In the genomic region with DNA sequence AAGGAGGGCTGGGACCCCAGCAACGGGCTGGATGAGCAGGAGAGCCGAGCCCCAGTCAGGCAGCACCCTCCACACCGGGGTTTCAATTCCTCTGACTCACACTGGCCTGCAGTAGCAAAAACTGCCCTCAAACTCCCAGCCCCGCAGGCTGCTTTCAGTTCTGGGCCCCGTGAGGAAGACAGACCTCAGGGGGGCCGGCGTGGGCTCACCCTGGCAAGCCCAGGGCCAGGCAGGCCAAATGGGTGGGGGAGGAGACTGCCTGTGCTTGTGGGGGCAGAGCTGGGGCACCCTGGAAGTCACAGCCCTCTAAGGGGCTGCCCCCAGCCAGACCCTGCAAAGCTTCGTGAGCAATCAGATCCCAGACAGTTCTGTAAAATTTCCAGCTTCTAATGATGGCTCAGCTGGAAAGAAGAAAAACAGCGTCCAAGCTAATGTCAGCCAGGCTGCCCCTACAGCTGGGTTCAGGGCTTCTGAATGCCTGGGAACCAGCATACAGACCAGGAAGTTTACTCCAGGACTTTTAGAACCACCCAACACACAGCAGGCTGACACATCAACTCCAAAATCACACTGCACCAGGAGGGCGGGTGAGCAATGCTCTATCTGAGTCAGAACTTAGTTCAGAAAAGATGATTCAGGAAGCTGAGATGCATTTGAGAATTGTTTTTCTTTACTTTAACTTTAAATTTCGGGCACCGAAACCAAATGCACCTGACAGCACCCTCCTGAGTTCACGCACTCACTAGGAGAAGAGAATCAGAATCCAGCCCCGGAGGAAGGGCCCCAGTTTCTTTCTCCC, we compare ENCODE assay signal across 8 cellular contexts. TPM values are rescaled to one million over a fixed set of nuclear protein-coding genes. Genes with fewer than 3 reads are reported as not detected.
DNase-seq lines count a peak whose midpoint lies in the region; ATAC-seq and TF ChIP-seq lines count a peak whose summit lies in the region.

No MANE protein-coding gene starts in this region.

- H3K4me1 Mint-ChIP-seq in CD14-positive monocyte (peaks cover 46% of the 10 kb centered on the region), natural killer cell (peaks cover 44 to 47% of the 10 kb centered on the region in 2 donors)
- H3K4me1 Mint-ChIP-seq in activated CD8-positive, alpha-beta memory T cell treated with anti-CD3 and anti-CD28 coated beads, Interleukin-2, amount 10 ng/mL, durations not matched to agents 7 days and 5 days: peaks cover 82% of the 10 kb centered on the region

- CTCF ChIA-PET in activated CD8-positive, alpha-beta memory T cell treated with anti-CD3 and anti-CD28 coated beads, Interleukin-2, amount 10 ng/mL, durations not matched to agents 7 days and 5 days (lab: Charles Lee): interaction anchor here (0.8 to 1.8 kb wide), 7 partner anchors 14 to 164 kb away, joined by 3 to 10 read pairs (median 3); a partner anchor contains a TSS

- no peak overlapping the region for H3K4me3 Mint-ChIP-seq in CD14-positive monocyte
- peak overlapping the region; percentile 55 for H3K4me3 Mint-ChIP-seq in activated CD8-positive, alpha-beta memory T cell treated with anti-CD3 and anti-CD28 coated beads, Interleukin-2, amount 10 ng/mL, durations not matched to agents 7 days and 5 days
- H3K4me3 Mint-ChIP-seq in natural killer cell: no peak overlapping the region

- TF ChIP-seq CTCF in CD14-positive monocyte (IDR thresholded peaks at IDR 0.05) (no peak), natural killer cell (IDR thresholded peaks at IDR 0.05) (no peak)

- TF ChIP-seq POLR2A in GM19193 (IDR thresholded peaks at IDR 0.05; ENCODE audit: extremely low read depth, insufficient read depth, insufficient read length): peak; percentile 42

- peak; percentile 51 for ATAC-seq in HG03159 (IDR thresholded peaks at IDR 0.05; ENCODE audit: unreplicated experiment)
- ATAC-seq in activated CD8-positive, alpha-beta memory T cell treated with anti-CD3 and anti-CD28 coated beads, Interleukin-2, amount 10 ng/mL, durations not matched to agents 7 days and 5 days: peak; percentile 86
- ATAC-seq in natural killer cell: peak in 1 of 3 donors; percentile 62

- intact Hi-C loops in CD14-positive monocyte (cut with micrococcal nuclease) (loop anchor here in 1 of 2 donors (1.0 kb wide), 1 partner anchor 10 kb away; no protein-coding TSS in a partner anchor), natural killer cell (cut with micrococcal nuclease) (no loop called here)

- peak; percentile 81 for DNase-seq in CD14-positive monocyte (ENCODE audit: low spot score)
- peak; percentile 85 for DNase-seq in activated CD8-positive, alpha-beta memory T cell treated with anti-CD3 and anti-CD28 coated beads, Interleukin-2, amount 10 ng/mL, durations not matched to agents 7 days and 5 days
- no peak for DNase-seq in natural killer cell
- DNase-seq in epidermal melanocyte (ENCODE audit: insufficient read length, low spot score): no peak
- DNase-seq in SIG-M5 (lab: John Stamatoyannopoulos, UW): no peak
- no peak for DNase-seq in medulla oblongata (ENCODE audit: extremely low spot score)

- H3K27ac Mint-ChIP-seq in CD14-positive monocyte (peak overlapping the region; percentile 57 to 96 (median 88)), natural killer cell (peak overlapping the region; percentile 60 to 97)
- H3K27ac Mint-ChIP-seq in activated CD8-positive, alpha-beta memory T cell treated with anti-CD3 and anti-CD28 coated beads, Interleukin-2, amount 10 ng/mL, durations not matched to agents 7 days and 5 days: peak overlapping the region; percentile 91

- H3K27me3 Mint-ChIP-seq in CD14-positive monocyte (ENCODE audit: low read depth in 3 of 3): peaks cover 0 to 2% (median 0%) of the 10 kb centered on the region in 3 donors
- no peaks in the 10 kb centered on the region for H3K27me3 Mint-ChIP-seq in activated CD8-positive, alpha-beta memory T cell treated with anti-CD3 and anti-CD28 coated beads, Interleukin-2, amount 10 ng/mL, durations not matched to agents 7 days and 5 days
- H3K27me3 Mint-ChIP-seq in natural killer cell (ENCODE audit: low read depth in 2 of 2): no peaks in the 10 kb centered on the region

- H3K9me3 Mint-ChIP-seq in CD14-positive monocyte (peaks cover 0 to 3% (median 0%) of the 10 kb centered on the region in 7 donors), natural killer cell (no peaks in the 10 kb centered on the region)
- H3K9me3 Mint-ChIP-seq in activated CD8-positive, alpha-beta memory T cell treated with anti-CD3 and anti-CD28 coated beads, Interleukin-2, amount 10 ng/mL, durations not matched to agents 7 days and 5 days (ENCODE audit: low read depth): no peaks in the 10 kb centered on the region

- peaks cover 74 to 96% of the 10 kb centered on the region in 2 donors for H3K36me3 Mint-ChIP-seq in CD14-positive monocyte
- H3K36me3 Mint-ChIP-seq in activated CD8-positive, alpha-beta memory T cell treated with anti-CD3 and anti-CD28 coated beads, Interleukin-2, amount 10 ng/mL, durations not matched to agents 7 days and 5 days: peaks cover 48% of the 10 kb centered on the region
- no peaks in the 10 kb centered on the region for H3K36me3 Mint-ChIP-seq in natural killer cell

RNA-seq across cellular contexts. Expression of a gene that starts 34.7 kb away (rescaled TPM):
- 10 to 100 TPM; 34.1 to 34.8 TPM for polyA plus RNA-seq in CD14-positive monocyte
- 10 to 100 TPM; 83.8 to 85.3 TPM for total RNA-seq in activated CD8-positive, alpha-beta memory T cell treated with anti-CD3 and anti-CD28 coated beads, Interleukin-2, amount 10 ng/mL, durations not matched to agents 7 days and 5 days
- total RNA-seq in natural killer cell: 100 to 1,000 TPM; 196 to 302 (median 252) TPM

RNA-seq across cellular contexts. Expression of a gene that starts 43.8 kb away (rescaled TPM):
- not detected for polyA plus RNA-seq in CD14-positive monocyte
- total RNA-seq in activated CD8-positive, alpha-beta memory T cell treated with anti-CD3 and anti-CD28 coated beads, Interleukin-2, amount 10 ng/mL, durations not matched to agents 7 days and 5 days: under 1 TPM; 0.07 to 0.23 TPM
- not detected for total RNA-seq in natural killer cell

Comparison
In these comparisons a context has a peak if more than half of its experiments do, and no peak if none do; other contexts are left out.
1. DNase-seq: peak in CD14-positive monocyte (single experiment) and activated CD8-positive, alpha-beta memory T cell treated with anti-CD3 and anti-CD28 coated beads, Interleukin-2, amount 10 ng/mL, durations not matched to agents 7 days and 5 days (single experiment); none in natural killer cell (single experiment), epidermal melanocyte (single experiment), SIG-M5 (single experiment) and medulla oblongata (single experiment).
2. Peak in every context shown above with its lines, with median percentiles within 50 percentile points of each other: H3K27ac Mint-ChIP-seq.